In the genomic region with DNA sequence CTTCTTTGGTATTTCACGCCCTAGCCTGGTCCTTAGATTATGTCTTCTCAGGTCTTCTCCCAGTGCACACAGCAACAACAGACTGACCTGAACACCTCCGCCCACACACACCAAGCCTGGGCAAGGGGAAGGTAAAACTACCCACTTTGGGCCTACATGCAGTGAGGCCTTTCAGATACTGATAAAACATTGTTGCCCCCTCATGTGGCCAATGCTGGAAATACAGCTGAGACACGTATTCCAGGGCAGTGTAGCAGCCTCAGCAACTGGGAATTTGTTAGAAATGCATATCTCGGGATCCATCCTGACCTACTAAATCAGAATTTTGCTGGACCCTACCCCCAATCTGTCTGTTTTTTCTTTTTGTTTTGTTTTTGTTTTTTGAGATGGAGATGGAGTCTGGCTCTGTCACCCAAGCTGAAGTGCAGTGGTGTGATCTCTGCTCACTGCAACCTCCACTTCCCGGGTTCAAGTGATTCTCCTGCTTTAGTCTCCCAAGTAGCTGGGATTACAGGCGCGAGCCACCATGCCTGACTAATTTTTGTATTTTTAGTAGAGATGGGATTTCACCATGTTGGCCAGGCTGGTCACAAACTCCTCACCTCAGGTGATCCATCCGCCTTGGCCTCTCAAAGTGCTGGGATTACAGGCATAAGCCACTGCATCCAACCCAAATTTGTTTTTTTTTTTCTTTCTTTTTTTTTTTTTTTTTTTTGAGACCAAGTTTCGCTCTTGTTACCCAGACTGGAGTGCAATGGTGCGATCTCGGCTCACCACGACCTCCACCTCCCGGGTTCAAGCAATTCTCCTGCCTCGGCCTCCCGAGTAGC, we compare ENCODE assay signal across 8 cellular contexts. TPM values are rescaled to one million over a fixed set of nuclear protein-coding genes. Genes with fewer than 3 reads are reported as not detected.
DNase-seq lines count a peak whose midpoint lies in the region; ATAC-seq and TF ChIP-seq lines count a peak whose summit lies in the region.
"Not testable (repeated sequence)": the region's sequence is repeated elsewhere in the genome, so short reads cannot be mapped to it uniquely, and the experiment has no call there.

No MANE protein-coding gene starts in this region.

- peak overlapping the region; percentile 21 for H3K27ac ChIP-seq in effector memory CD4-positive, alpha-beta T cell (ENCODE audit: insufficient read depth, low read length, poor library complexity, severe bottlenecking)
- H3K27ac ChIP-seq in liver (ENCODE audit: low read depth in 1 of 2, low read length in 2 of 2): not testable (repeated sequence)

- H3K9ac ChIP-seq in liver (ENCODE audit: low read depth in 1 of 2, low read length in 2 of 2): not testable (repeated sequence)

- 74% methylated on average over 15 of the region's 15 CpGs for WGBS in liver

- peak; percentile 52 for ATAC-seq in GM18907 (IDR thresholded peaks at IDR 0.05; ENCODE audit: unreplicated experiment)

- TF ChIP-seq CTCF in AG09309 (IDR thresholded peaks at IDR 0.05; ENCODE audit: control insufficient read depth, insufficient read depth, low read depth, low read length, missing control alignments) (peak; percentile 78), liver (IDR thresholded peaks at IDR 0.05; ENCODE audit: low read depth, low read length, missing input control) (peak; percentile 93)

- peak; percentile 81 to 89 for TF ChIP-seq RAD21 in liver (IDR thresholded peaks at IDR 0.05)

- H3K9me3 ChIP-seq in MG63; effector memory CD4-positive, alpha-beta T cell (ENCODE audit: control insufficient read depth, low read length); liver (ENCODE audit: control insufficient read depth in 4 of 4, low read length in 3 of 4): not testable (repeated sequence)

- H3K36me3 ChIP-seq in MG63: peaks cover 22% of the 10 kb centered on the region
- peaks cover 28% of the 10 kb centered on the region for H3K36me3 ChIP-seq in effector memory CD4-positive, alpha-beta T cell (ENCODE audit: control insufficient read depth, insufficient read depth, low read length)
- H3K36me3 ChIP-seq in liver (ENCODE audit: control insufficient read depth in 4 of 4, insufficient read depth in 3 of 4, low read depth in 1 of 4, low read length in 3 of 4): peaks cover 3 to 26% (median 18%) of the 10 kb centered on the region in 4 donors

- not testable (repeated sequence) for H3K4me3 ChIP-seq in AG09309 (ENCODE audit: control insufficient read depth, low read depth, low read length); MG63; effector memory CD4-positive, alpha-beta T cell (ENCODE audit: insufficient read depth, low read depth, low read length, poor library complexity, severe bottlenecking); liver (ENCODE audit: low read depth in 1 of 3, low read length in 3 of 3)

- not testable (repeated sequence) for DNase-seq in AG09309 (ENCODE audit: low read depth)
- DNase-seq in MG63 (peak; percentile 61), RKO (ENCODE audit: low spot score) (peak; percentile 83)
- DNase-seq in activated CD8-positive, alpha-beta memory T cell treated with anti-CD3 and anti-CD28 coated beads, Interleukin-2, amount 50 U/mL, for 48 hours: peak; percentile 89
- peak; percentile 49 to 71 (median 56) for DNase-seq in effector memory CD4-positive, alpha-beta T cell
- peak; percentile 72 for DNase-seq in stimulated activated CD4-positive, alpha-beta T cell treated with anti-CD3 and anti-CD28 coated beads, Interleukin-1b, Interleukin-23, amount 100 ng/mL, for 48 hours

- H3K27me3 ChIP-seq in MG63; effector memory CD4-positive, alpha-beta T cell (replicated peaks; ENCODE audit: control insufficient read depth, insufficient read depth, low read length, poor library complexity, severe bottlenecking); liver (ENCODE audit: control insufficient read depth in 4 of 4, insufficient read depth in 4 of 4, low read length in 3 of 4): not testable (repeated sequence)

- not testable (repeated sequence) for H3K4me1 ChIP-seq in effector memory CD4-positive, alpha-beta T cell (ENCODE audit: control insufficient read depth, insufficient read depth, low read length, poor library complexity, severe bottlenecking); liver (ENCODE audit: control insufficient read depth in 4 of 4, insufficient read depth in 4 of 4, low read length in 3 of 4)

TF ChIP-seq in liver, 16 proteins besides CTCF, POLR2A, EP300 and RAD21:
- peak; percentile 68 to 83 for TF ChIP-seq EGR1 (IDR thresholded peaks at IDR 0.05; ENCODE audit: low read depth in 2 of 2)

RNA-seq across cellular contexts. Expression of a gene that starts 19.5 kb away (rescaled TPM):
- 3.9 and 6.7 TPM in 2 replicates for total RNA-seq in MG63 (2014; rRNA removed; shearing (Covaris generic); ENCODE audit: low replicate concordance)
- total RNA-seq in liver: 10 to 100 TPM; 11.1 to 21.1 TPM
- polyA plus RNA-seq in liver: 10 to 100 TPM; 14.1 to 14.2 TPM

RNA-seq across cellular contexts. Expression of a gene that starts 20.1 kb away (rescaled TPM):
- total RNA-seq in MG63 (2014; rRNA removed; shearing (Covaris generic); ENCODE audit: low replicate concordance): 11.9 and 29.9 TPM in 2 replicates
- 10 to 100 TPM; 50.5 to 58.6 TPM for total RNA-seq in liver
- 10 to 100 TPM; 80.2 to 81.9 TPM for polyA plus RNA-seq in liver

RNA-seq across cellular contexts. Expression of a gene that starts 26.3 kb away (rescaled TPM):
- 19.4 and 26.1 TPM in 2 replicates for total RNA-seq in MG63 (2014; rRNA removed; shearing (Covaris generic); ENCODE audit: low replicate concordance)
- 10 to 100 TPM; 20.4 to 33.9 TPM for total RNA-seq in liver
- 10 to 100 TPM; 25.0 to 27.2 TPM for polyA plus RNA-seq in liver

RNA-seq across cellular contexts. Expression of a gene that starts 29.1 kb away (rescaled TPM):
- total RNA-seq in MG63 (2014; rRNA removed; shearing (Covaris generic); ENCODE audit: low replicate concordance): 0.16 TPM in 1 of 2 replicates, not detected in the other
- total RNA-seq in liver: 1 to 10 TPM; 2.1 to 3.3 TPM
- 1 to 10 TPM; 2.6 to 5.4 TPM for polyA plus RNA-seq in liver

RNA-seq across cellular contexts. Expression of a gene that starts 40.4 kb away (rescaled TPM):
- total RNA-seq in MG63 (2014; rRNA removed; shearing (Covaris generic); ENCODE audit: low replicate concordance): 0.64 and 1.2 TPM in 2 replicates
- 1 to 10 TPM; 2.1 to 2.3 TPM for total RNA-seq in liver
- 1 to 10 TPM; 2.5 to 3.2 TPM for polyA plus RNA-seq in liver
